In genomic region chr11:118241191-118242098, GRCh38 we compare ENCODE assay signal across 1 cellular context.
TF ChIP-seq lines count a peak whose summit lies in the region.

No MANE protein-coding gene starts in this region.

TF ChIP-seq in K562, 482 proteins besides CTCF, POLR2A, EP300 and RAD21 (continued from another document and continues in another):
- TF ChIP-seq, protein P1, sequence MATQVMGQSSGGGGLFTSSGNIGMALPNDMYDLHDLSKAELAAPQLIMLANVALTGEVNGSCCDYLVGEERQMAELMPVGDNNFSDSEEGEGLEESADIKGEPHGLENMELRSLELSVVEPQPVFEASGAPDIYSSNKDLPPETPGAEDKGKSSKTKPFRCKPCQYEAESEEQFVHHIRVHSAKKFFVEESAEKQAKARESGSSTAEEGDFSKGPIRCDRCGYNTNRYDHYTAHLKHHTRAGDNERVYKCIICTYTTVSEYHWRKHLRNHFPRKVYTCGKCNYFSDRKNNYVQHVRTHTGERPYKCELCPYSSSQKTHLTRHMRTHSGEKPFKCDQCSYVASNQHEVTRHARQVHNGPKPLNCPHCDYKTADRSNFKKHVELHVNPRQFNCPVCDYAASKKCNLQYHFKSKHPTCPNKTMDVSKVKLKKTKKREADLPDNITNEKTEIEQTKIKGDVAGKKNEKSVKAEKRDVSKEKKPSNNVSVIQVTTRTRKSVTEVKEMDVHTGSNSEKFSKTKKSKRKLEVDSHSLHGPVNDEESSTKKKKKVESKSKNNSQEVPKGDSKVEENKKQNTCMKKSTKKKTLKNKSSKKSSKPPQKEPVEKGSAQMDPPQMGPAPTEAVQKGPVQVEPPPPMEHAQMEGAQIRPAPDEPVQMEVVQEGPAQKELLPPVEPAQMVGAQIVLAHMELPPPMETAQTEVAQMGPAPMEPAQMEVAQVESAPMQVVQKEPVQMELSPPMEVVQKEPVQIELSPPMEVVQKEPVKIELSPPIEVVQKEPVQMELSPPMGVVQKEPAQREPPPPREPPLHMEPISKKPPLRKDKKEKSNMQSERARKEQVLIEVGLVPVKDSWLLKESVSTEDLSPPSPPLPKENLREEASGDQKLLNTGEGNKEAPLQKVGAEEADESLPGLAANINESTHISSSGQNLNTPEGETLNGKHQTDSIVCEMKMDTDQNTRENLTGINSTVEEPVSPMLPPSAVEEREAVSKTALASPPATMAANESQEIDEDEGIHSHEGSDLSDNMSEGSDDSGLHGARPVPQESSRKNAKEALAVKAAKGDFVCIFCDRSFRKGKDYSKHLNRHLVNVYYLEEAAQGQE (CRISPR knock-in tag; IDR thresholded peaks at IDR 0.05; ENCODE audit: low read depth), result no peak
- TF ChIP-seq HDAC3 (IDR thresholded peaks at IDR 0.05; ENCODE audit: borderline replicate concordance, partially characterized antibody), result peak; percentile 83
- TF ChIP-seq ELF4 (CRISPR knock-in tag; IDR thresholded peaks at IDR 0.05), result peak; percentile 52; the same call in 1 of the 2 replicates
- peak; percentile 95 for TF ChIP-seq SMARCC2 (IDR thresholded peaks at IDR 0.05; ENCODE audit: low read depth)
- peak; percentile 69 for TF ChIP-seq BHLHE40 (IDR thresholded peaks at IDR 0.05; ENCODE audit: low read length)
- TF ChIP-seq NCOR1 (IDR thresholded peaks at IDR 0.05), result peak; percentile 95
- no peak for TF ChIP-seq E2F6 (IDR thresholded peaks at IDR 0.05; ENCODE audit: borderline replicate concordance in 1 of 2, extremely low read depth in 1 of 2, insufficient read depth in 1 of 2, insufficient read length in 1 of 2, low read depth in 1 of 2, low read length in 1 of 2, poor library complexity in 1 of 2, severe bottlenecking in 1 of 2)
- peak; percentile 99 for TF ChIP-seq ZEB2 (IDR thresholded peaks at IDR 0.05)
- TF ChIP-seq BRCA1 (IDR thresholded peaks at IDR 0.05), result no peak
- no peak for TF ChIP-seq BRCA1 (CRISPR knock-in tag; IDR thresholded peaks at IDR 0.05)
- TF ChIP-seq ZNF551 (CRISPR knock-in tag; IDR thresholded peaks at IDR 0.05), result no peak
- TF ChIP-seq HMG20B (CRISPR knock-in tag; IDR thresholded peaks at IDR 0.05), result no peak
- 0 out of 2 replicates have a peak, but pooled peaks have one; percentile 37 for TF ChIP-seq DIDO1 (tag; IDR thresholded peaks at IDR 0.05; ENCODE audit: low read depth)
- TF ChIP-seq, protein P2, sequence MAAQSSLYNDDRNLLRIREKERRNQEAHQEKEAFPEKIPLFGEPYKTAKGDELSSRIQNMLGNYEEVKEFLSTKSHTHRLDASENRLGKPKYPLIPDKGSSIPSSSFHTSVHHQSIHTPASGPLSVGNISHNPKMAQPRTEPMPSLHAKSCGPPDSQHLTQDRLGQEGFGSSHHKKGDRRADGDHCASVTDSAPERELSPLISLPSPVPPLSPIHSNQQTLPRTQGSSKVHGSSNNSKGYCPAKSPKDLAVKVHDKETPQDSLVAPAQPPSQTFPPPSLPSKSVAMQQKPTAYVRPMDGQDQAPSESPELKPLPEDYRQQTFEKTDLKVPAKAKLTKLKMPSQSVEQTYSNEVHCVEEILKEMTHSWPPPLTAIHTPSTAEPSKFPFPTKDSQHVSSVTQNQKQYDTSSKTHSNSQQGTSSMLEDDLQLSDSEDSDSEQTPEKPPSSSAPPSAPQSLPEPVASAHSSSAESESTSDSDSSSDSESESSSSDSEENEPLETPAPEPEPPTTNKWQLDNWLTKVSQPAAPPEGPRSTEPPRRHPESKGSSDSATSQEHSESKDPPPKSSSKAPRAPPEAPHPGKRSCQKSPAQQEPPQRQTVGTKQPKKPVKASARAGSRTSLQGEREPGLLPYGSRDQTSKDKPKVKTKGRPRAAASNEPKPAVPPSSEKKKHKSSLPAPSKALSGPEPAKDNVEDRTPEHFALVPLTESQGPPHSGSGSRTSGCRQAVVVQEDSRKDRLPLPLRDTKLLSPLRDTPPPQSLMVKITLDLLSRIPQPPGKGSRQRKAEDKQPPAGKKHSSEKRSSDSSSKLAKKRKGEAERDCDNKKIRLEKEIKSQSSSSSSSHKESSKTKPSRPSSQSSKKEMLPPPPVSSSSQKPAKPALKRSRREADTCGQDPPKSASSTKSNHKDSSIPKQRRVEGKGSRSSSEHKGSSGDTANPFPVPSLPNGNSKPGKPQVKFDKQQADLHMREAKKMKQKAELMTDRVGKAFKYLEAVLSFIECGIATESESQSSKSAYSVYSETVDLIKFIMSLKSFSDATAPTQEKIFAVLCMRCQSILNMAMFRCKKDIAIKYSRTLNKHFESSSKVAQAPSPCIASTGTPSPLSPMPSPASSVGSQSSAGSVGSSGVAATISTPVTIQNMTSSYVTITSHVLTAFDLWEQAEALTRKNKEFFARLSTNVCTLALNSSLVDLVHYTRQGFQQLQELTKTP (IDR thresholded peaks at IDR 0.05; ENCODE audit: low read depth in 1 of 2, partially characterized antibody in 2 of 2), result peak; percentile 7 to 75
- TF ChIP-seq EZH2 (IDR thresholded peaks at IDR 0.05; ENCODE audit: borderline replicate concordance, low read depth, low read length), result no peak
- no peak for TF ChIP-seq BDP1 (IDR thresholded peaks at IDR 0.05; ENCODE audit: insufficient read depth, insufficient read length)
- TF ChIP-seq XRCC5 (IDR thresholded peaks at IDR 0.05; ENCODE audit: low read depth, low read length), result no peak
- TF ChIP-seq ARID3B (CRISPR knock-in tag; IDR thresholded peaks at IDR 0.05; ENCODE audit: borderline replicate concordance), result no peak
- TF ChIP-seq, protein P3, sequence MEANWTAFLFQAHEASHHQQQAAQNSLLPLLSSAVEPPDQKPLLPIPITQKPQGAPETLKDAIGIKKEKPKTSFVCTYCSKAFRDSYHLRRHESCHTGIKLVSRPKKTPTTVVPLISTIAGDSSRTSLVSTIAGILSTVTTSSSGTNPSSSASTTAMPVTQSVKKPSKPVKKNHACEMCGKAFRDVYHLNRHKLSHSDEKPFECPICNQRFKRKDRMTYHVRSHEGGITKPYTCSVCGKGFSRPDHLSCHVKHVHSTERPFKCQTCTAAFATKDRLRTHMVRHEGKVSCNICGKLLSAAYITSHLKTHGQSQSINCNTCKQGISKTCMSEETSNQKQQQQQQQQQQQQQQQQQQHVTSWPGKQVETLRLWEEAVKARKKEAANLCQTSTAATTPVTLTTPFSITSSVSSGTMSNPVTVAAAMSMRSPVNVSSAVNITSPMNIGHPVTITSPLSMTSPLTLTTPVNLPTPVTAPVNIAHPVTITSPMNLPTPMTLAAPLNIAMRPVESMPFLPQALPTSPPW (CRISPR knock-in tag; IDR thresholded peaks at IDR 0.05), result peak; percentile 51; the same call in 1 of the 2 replicates
- no peak for TF ChIP-seq CBFB (CRISPR knock-in tag; IDR thresholded peaks at IDR 0.05)
- TF ChIP-seq FOXK1 (CRISPR knock-in tag; IDR thresholded peaks at IDR 0.05; ENCODE audit: borderline replicate concordance), result no peak
- TF ChIP-seq ZNF75A (CRISPR knock-in tag; IDR thresholded peaks at IDR 0.05), result no peak
- TF ChIP-seq ZBTB17 (CRISPR knock-in tag; IDR thresholded peaks at IDR 0.05), result no peak
- no peak for TF ChIP-seq ZNF79 (CRISPR knock-in tag; IDR thresholded peaks at IDR 0.05; ENCODE audit: low read depth)
- no peak for TF ChIP-seq ZNF253 (CRISPR knock-in tag; conservative IDR thresholded peaks at IDR 0.05)
- TF ChIP-seq KAT8 (IDR thresholded peaks at IDR 0.05; ENCODE audit: low read depth), result no peak
- no peak for TF ChIP-seq TEAD2 (tag; IDR thresholded peaks at IDR 0.05)
- TF ChIP-seq, protein P4, sequence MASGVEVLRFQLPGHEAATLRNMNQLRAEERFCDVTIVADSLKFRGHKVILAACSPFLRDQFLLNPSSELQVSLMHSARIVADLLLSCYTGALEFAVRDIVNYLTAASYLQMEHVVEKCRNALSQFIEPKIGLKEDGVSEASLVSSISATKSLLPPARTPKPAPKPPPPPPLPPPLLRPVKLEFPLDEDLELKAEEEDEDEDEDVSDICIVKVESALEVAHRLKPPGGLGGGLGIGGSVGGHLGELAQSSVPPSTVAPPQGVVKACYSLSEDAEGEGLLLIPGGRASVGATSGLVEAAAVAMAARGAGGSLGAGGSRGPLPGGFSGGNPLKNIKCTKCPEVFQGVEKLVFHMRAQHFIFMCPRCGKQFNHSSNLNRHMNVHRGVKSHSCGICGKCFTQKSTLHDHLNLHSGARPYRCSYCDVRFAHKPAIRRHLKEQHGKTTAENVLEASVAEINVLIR (CRISPR knock-in tag; IDR thresholded peaks at IDR 0.05), result peak; percentile 3; the same call in 1 of the 2 replicates
- TF ChIP-seq TBP (optimal IDR thresholded peaks at IDR 0.05; ENCODE audit: low read depth, low read length), result peak; percentile 37
- TF ChIP-seq HNRNPK (IDR thresholded peaks at IDR 0.05; ENCODE audit: low read depth, low read length, poor library complexity, severe bottlenecking), result no peak
- TF ChIP-seq MLX (CRISPR knock-in tag; conservative IDR thresholded peaks at IDR 0.05), result no peak
- no peak for TF ChIP-seq ZNF57 (CRISPR knock-in tag; IDR thresholded peaks at IDR 0.05)
- no peak for TF ChIP-seq CBX8 (IDR thresholded peaks at IDR 0.05; ENCODE audit: borderline replicate concordance, extremely low read depth, low read depth, low read length, poor library complexity, severe bottlenecking)
- TF ChIP-seq, protein P5, sequence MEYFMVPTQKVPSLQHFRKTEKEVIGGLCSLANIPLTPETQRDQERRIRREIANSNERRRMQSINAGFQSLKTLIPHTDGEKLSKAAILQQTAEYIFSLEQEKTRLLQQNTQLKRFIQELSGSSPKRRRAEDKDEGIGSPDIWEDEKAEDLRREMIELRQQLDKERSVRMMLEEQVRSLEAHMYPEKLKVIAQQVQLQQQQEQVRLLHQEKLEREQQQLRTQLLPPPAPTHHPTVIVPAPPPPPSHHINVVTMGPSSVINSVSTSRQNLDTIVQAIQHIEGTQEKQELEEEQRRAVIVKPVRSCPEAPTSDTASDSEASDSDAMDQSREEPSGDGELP (CRISPR knock-in tag; IDR thresholded peaks at IDR 0.05; ENCODE audit: borderline replicate concordance), result peak; percentile 39; the same call in 1 of the 2 replicates
- TF ChIP-seq ZNF347 (CRISPR knock-in tag; IDR thresholded peaks at IDR 0.05; ENCODE audit: low read depth), result no peak
- TF ChIP-seq ZNF408 (CRISPR knock-in tag; IDR thresholded peaks at IDR 0.05; ENCODE audit: low read depth), result no peak
- TF ChIP-seq ZNF24 (IDR thresholded peaks at IDR 0.05), result peak; percentile 58; the same call in 1 of the 2 replicates
- TF ChIP-seq GABPA (tag; conservative IDR thresholded peaks at IDR 0.05; ENCODE audit: low read depth), result peak; percentile 67; the same call in 1 of the 2 replicates
- TF ChIP-seq CCNT2 (IDR thresholded peaks at IDR 0.05; ENCODE audit: borderline replicate concordance, extremely low read depth, insufficient read length, low read depth, low read length), result peak; percentile 80
- TF ChIP-seq FOSL1 (tag; conservative IDR thresholded peaks at IDR 0.05), result peak; percentile 94
- peak; percentile 81; the same call in 1 of the 2 replicates for TF ChIP-seq ZFPM2 (CRISPR knock-in tag; IDR thresholded peaks at IDR 0.05)
- TF ChIP-seq HMGN3 (IDR thresholded peaks at IDR 0.05; ENCODE audit: borderline replicate concordance, extremely low read depth, insufficient read length, low read depth, low read length), result peak; percentile 71
- TF ChIP-seq BRF1 (IDR thresholded peaks at IDR 0.05; ENCODE audit: borderline replicate concordance, extremely low read depth, insufficient read length), result no peak
- no peak for TF ChIP-seq MCM2 (IDR thresholded peaks at IDR 0.05; ENCODE audit: low read depth)
- no peak for TF ChIP-seq SIRT6 (IDR thresholded peaks at IDR 0.05; ENCODE audit: low read depth, low read length)
- TF ChIP-seq, protein P6, sequence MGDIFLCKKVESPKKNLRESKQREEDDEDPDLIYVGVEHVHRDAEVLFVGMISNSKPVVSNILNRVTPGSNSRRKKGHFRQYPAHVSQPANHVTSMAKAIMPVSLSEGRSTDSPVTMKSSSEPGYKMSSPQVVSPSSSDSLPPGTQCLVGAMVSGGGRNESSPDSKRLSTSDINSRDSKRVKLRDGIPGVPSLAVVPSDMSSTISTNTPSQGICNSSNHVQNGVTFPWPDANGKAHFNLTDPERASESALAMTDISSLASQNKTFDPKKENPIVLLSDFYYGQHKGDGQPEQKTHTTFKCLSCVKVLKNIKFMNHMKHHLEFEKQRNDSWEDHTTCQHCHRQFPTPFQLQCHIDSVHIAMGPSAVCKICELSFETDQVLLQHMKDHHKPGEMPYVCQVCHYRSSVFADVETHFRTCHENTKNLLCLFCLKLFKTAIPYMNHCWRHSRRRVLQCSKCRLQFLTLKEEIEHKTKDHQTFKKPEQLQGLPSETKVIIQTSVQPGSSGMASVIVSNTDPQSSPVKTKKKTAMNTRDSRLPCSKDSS (IDR thresholded peaks at IDR 0.05; ENCODE audit: low read depth, partially characterized antibody), result no peak
- no peak for TF ChIP-seq ZNF764 (CRISPR knock-in tag; IDR thresholded peaks at IDR 0.05; ENCODE audit: low read depth)
- TF ChIP-seq NFATC3 (IDR thresholded peaks at IDR 0.05), result no peak
- TF ChIP-seq, protein P7, sequence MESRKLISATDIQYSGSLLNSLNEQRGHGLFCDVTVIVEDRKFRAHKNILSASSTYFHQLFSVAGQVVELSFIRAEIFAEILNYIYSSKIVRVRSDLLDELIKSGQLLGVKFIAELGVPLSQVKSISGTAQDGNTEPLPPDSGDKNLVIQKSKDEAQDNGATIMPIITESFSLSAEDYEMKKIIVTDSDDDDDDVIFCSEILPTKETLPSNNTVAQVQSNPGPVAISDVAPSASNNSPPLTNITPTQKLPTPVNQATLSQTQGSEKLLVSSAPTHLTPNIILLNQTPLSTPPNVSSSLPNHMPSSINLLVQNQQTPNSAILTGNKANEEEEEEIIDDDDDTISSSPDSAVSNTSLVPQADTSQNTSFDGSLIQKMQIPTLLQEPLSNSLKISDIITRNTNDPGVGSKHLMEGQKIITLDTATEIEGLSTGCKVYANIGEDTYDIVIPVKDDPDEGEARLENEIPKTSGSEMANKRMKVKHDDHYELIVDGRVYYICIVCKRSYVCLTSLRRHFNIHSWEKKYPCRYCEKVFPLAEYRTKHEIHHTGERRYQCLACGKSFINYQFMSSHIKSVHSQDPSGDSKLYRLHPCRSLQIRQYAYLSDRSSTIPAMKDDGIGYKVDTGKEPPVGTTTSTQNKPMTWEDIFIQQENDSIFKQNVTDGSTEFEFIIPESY (CRISPR knock-in tag; IDR thresholded peaks at IDR 0.05), result no peak
- TF ChIP-seq GATAD2B (IDR thresholded peaks at IDR 0.05; ENCODE audit: borderline replicate concordance), result peak; percentile 90
